In the genomic region with DNA sequence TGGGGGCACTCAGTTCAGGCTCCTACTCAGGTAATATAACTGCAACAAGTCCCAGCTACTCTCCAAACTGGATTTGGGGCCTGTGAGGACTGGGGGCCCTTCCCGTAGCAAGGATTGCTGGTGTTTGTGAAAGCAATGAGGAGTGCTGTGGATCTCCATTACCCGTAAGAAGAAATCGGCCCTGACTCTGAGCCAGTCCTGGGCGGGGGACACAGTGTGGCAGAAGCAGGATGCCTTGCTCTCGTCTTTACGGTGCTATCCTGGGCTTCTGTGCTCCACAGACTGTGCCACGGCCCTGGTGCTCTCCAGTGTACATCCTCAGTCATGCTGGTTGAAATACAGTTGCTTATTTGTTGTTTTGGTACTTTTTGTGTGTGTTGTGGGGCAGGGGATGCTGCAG, we compare ENCODE assay signal across 15 cellular contexts.
DNase-seq lines count a peak whose midpoint lies in the region; ATAC-seq, FAIRE-seq and TF ChIP-seq lines count a peak whose summit lies in the region.
"Had no signal": no experiment of that assay in that cellular context is flagged by ENCODE, and none has a peak within 500 bp of the region (broad histone marks: within the 10 kb centered on the region; RNA-seq: fewer than 3 reads in every experiment).

No MANE protein-coding gene starts in this region.

- 90% methylated on average over 7 of the region's 7 CpGs for WGBS in right cardiac atrium
- WGBS in testis, 2 donors = 72 to 96% methylated on average over 7 of the region's 7 CpGs
- WGBS in pancreas, 2 donors = 72 to 75% methylated on average over 7 of the region's 7 CpGs
- 90% methylated on average over 7 of the region's 7 CpGs for WGBS in suprapubic skin

- H3K27me3 ChIP-seq in right atrium auricular region = no peaks in the 10 kb centered on the region
- no peaks in the 10 kb centered on the region for H3K27me3 ChIP-seq in right cardiac atrium (ENCODE audit: control insufficient read depth, insufficient read depth)
- no peaks in the 10 kb centered on the region for H3K27me3 ChIP-seq in testis
- H3K27me3 ChIP-seq in pancreas = no peaks in the 10 kb centered on the region
- H3K27me3 ChIP-seq in suprapubic skin = no peaks in the 10 kb centered on the region

- H3K27ac ChIP-seq in right atrium auricular region = no peak overlapping the region
- H3K27ac ChIP-seq in right cardiac atrium (ENCODE audit: low read length) = no peak overlapping the region
- H3K27ac ChIP-seq in testis = no peak overlapping the region
- no peak overlapping the region for H3K27ac ChIP-seq in pancreas
- no peak overlapping the region for H3K27ac ChIP-seq in suprapubic skin

- DNase-seq in right atrium auricular region (ENCODE audit: low spot score) (peak; percentile 55), right cardiac atrium (no peak), islet precursor cell (peak; percentile 32), testis (peak; percentile 1), NCI-H510A treated with DMSO at 0.1 percent for 48 hours (lab: John Stamatoyannopoulos, UW) (no peak), pancreas (no peak), suprapubic skin (ENCODE audit: low spot score in 2 of 2) (no peak)
- DNase-seq: C1 segment of cervical spinal cord; Calu3; CD4-positive, alpha-beta T cell; DMS 273 treated with DMSO at 0.1 percent for 48 hours; H7 had no signal

- H3K4me1 ChIP-seq in right atrium auricular region (no peaks in the 10 kb centered on the region), right cardiac atrium (ENCODE audit: control insufficient read depth, insufficient read depth, low read length) (no peaks in the 10 kb centered on the region), testis (no peaks in the 10 kb centered on the region), pancreas (no peaks in the 10 kb centered on the region), suprapubic skin (no peaks in the 10 kb centered on the region)

- no peak for FAIRE-seq in pancreas (lab: Jason Lieb, UNC)
- FAIRE-seq: A204.1, GM12878 had no signal

- no peak for TF ChIP-seq POLR2A in testis (IDR thresholded peaks at IDR 0.05)
- no peak for TF ChIP-seq POLR2A in suprapubic skin (IDR thresholded peaks at IDR 0.05)

- H3K9me3 ChIP-seq in right atrium auricular region = peaks cover 0 to 19% of the 10 kb centered on the region in 2 donors
- no peaks in the 10 kb centered on the region for H3K9me3 ChIP-seq in right cardiac atrium (ENCODE audit: control insufficient read depth, low read length)
- no peaks in the 10 kb centered on the region for H3K9me3 ChIP-seq in testis
- no peaks in the 10 kb centered on the region for H3K9me3 ChIP-seq in pancreas
- H3K9me3 ChIP-seq in suprapubic skin = peaks cover 9% of the 10 kb centered on the region

- H3K4me3 ChIP-seq in right atrium auricular region = no peak overlapping the region
- no peak overlapping the region for H3K4me3 ChIP-seq in right cardiac atrium (ENCODE audit: low read length)
- H3K4me3 ChIP-seq in testis = no peak overlapping the region
- no peak overlapping the region for H3K4me3 ChIP-seq in pancreas
- H3K4me3 ChIP-seq in suprapubic skin = no peak overlapping the region
- H3K4me3 ChIP-seq: GM12878, GM23338 had no signal

- intact Hi-C loops in right cardiac atrium (cut with DNase I) = no loop called here
- intact Hi-C loops in testis (cut with DNase I; ENCODE audit: low total_unique reads) = no loop called here
- intact Hi-C loops in pancreas (cut with DNase I) = no loop called here

- no peak for ATAC-seq in right cardiac atrium
- ATAC-seq in pancreas = no peak
- ATAC-seq: GM12878 had no signal

- TF ChIP-seq CTCF in right atrium auricular region (IDR thresholded peaks at IDR 0.05) (no peak), testis (IDR thresholded peaks at IDR 0.05) (no peak), pancreas (IDR thresholded peaks at IDR 0.05) (no peak), suprapubic skin (IDR thresholded peaks at IDR 0.05) (no peak)

- TF ChIP-seq EP300 in suprapubic skin (IDR thresholded peaks at IDR 0.05) = no peak

- no peaks in the 10 kb centered on the region for H3K36me3 ChIP-seq in right atrium auricular region
- H3K36me3 ChIP-seq in testis (ENCODE audit: low read depth, missing control alignments) = no peaks in the 10 kb centered on the region
- no peaks in the 10 kb centered on the region for H3K36me3 ChIP-seq in pancreas
- H3K36me3 ChIP-seq in suprapubic skin = no peaks in the 10 kb centered on the region

Comparison
In these comparisons a context has a peak if more than half of its experiments do, and no peak if none do; other contexts are left out.
1. DNase-seq: peak in right atrium auricular region (single experiment), islet precursor cell (single experiment) and testis (single experiment); none in right cardiac atrium (0 of 3), NCI-H510A treated with DMSO at 0.1 percent for 48 hours (single experiment), pancreas (0 of 6) and suprapubic skin (0 of 2).